ENCODE assay signal across 11 cellular contexts in the genomic region with DNA sequence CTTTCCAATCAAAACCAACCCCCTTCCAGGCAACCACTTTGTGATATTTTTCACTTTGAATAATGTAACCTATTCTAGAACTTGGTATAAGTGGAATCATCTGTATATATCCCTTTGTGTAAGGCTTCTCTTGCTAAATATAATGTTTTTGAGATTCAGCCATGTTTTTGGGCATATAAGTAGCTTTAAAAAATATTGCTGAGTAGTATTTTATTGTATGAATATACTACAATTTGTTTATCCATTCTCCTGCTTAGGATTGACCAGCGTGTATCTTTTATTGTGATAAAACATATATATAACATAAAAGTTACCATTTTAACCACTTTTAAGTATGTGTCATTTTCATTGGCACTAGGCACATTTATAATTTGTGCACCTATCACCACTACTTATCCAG.
"Had no signal": no experiment of that assay in that cellular context is flagged by ENCODE, and none has a peak within 500 bp of the region (broad histone marks: within the 10 kb centered on the region; RNA-seq: fewer than 3 reads in every experiment).

No MANE protein-coding gene starts in this region.

- H3K9me3 ChIP-seq: HAP-1 had no signal

- H3K4me3 ChIP-seq: GM23248, GM23338, HAP-1 had no signal

- ATAC-seq: GM23338, HCT116 had no signal

- DNase-seq: GM23248, GOT3, H7, H9, HCEC 1CT, HFFc6 had no signal

- H2AFZ ChIP-seq: GM23248, GM23338 had no signal

- H3K4me2 ChIP-seq: GM23338 had no signal

- H3K4me1 ChIP-seq: HAP-1 had no signal

- H3K4me3 Mint-ChIP-seq: GM23338, H9, HFFc6 had no signal

- H3K27ac ChIP-seq: GM23248 had no signal

- H3K4me1 Mint-ChIP-seq: GM23338, H9 had no signal

- H3K9ac ChIP-seq: GM23248 had no signal

- FAIRE-seq: H1, H54 had no signal

- H3K36me3 ChIP-seq: HAP-1 had no signal

- H3K27ac Mint-ChIP-seq: GM23338, H9, HFFc6 had no signal
